In the genomic region with DNA sequence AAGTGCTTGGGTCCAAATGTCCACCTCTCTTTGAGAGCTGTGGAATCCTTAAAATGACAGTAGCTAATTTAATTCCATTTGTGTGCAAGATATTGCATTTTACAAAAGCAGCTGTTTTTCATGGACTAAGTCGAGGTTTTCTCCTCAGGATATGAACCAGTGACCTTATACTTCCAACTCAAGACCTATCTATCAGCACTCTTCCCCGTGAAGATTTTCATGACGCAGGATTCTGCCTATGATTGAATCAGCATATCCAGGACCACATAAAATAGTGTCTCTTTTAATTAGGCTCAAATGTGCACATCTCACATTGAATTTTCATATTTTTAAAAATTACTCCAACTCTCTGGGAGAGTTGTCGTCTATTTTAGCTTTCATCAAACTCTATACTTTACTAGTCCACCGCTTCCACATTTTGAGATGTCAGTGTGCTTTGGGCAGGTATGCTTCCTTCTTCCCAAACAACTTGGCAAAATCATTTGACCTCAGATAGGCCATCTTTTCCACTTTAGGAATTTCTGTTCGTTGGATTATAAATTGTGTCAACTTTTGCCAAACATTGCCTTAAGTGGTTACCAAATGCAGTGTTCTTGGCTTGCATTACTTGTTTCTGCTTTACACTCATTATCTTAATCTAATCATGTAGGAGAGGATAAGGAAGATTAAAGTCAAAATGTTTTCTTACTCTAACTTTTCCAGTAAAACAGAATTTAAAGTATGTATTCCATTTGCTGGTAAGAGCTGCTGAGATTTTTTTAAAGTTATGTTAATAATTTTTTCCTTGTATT, we compare ENCODE assay signal across 1 cellular context.
TF ChIP-seq lines count a peak whose summit lies in the region.

No MANE protein-coding gene starts in this region.

TF ChIP-seq in IMR-90, 13 proteins besides CTCF, POLR2A, EP300 and RAD21:
- TF ChIP-seq MAZ (IDR thresholded peaks at IDR 0.05; ENCODE audit: borderline replicate concordance, low read depth, low read length) (no peak), RCOR1 (IDR thresholded peaks at IDR 0.05; ENCODE audit: insufficient replicate concordance, low read length) (no peak), CEBPB (IDR thresholded peaks at IDR 0.05; ENCODE audit: low read depth, low read length) (no peak), BHLHE40 (IDR thresholded peaks at IDR 0.05; ENCODE audit: low read depth, low read length) (no peak), CHD1 (IDR thresholded peaks at IDR 0.05; ENCODE audit: low read depth, low read length) (no peak), SMC3 (IDR thresholded peaks at IDR 0.05; ENCODE audit: low read depth, low read length) (no peak), NFE2L2 (IDR thresholded peaks at IDR 0.05; ENCODE audit: low read depth, low read length) (no peak), RFX5 (IDR thresholded peaks at IDR 0.05; ENCODE audit: low read depth, low read length) (no peak)
